ENCODE assay signal across 7 cellular contexts in genomic region chr1:65066766-65067490, GRCh38.
A peak's percentile ranks its signal among the peaks of the same experiment; 100 is the strongest.
DNase-seq lines count a peak whose midpoint lies in the region; ATAC-seq and TF ChIP-seq lines count a peak whose summit lies in the region.

No MANE protein-coding gene starts in this region.

- TF ChIP-seq CTCF in GM12865 (IDR thresholded peaks at IDR 0.05; ENCODE audit: insufficient read depth, low read depth, low read length, missing control alignments), result no peak

- DNase-seq in GM12865 (ENCODE audit: low read depth) (peak; percentile 49), NCI-H526 (lab: John Stamatoyannopoulos, UW) (peak; percentile 70 to 88), lung microvascular endothelial cell (ENCODE audit: low read depth in 2 of 2) (peak; percentile 73 to 87)
- peak; percentile 43 to 67 for DNase-seq in activated CD8-positive, alpha-beta memory T cell treated with anti-CD3 and anti-CD28 coated beads for 1 hour (ENCODE audit: extremely low read depth in 1 of 2, low read depth in 1 of 2)
- peak; percentile 72 for DNase-seq in effector CD4-positive, alpha-beta T cell
- peak; percentile 43 to 65 (median 51) for DNase-seq in stimulated activated CD4-positive, alpha-beta T cell treated with anti-CD3 and anti-CD28 coated beads, TNF-alpha, amount 100 ng/mL, for 24 hours (ENCODE audit: low read depth in 3 of 3)

- peak; percentile 51 for ATAC-seq in HG02798 (IDR thresholded peaks at IDR 0.05; ENCODE audit: poor library complexity, unreplicated experiment)

- H3K4me3 ChIP-seq in GM12865 (ENCODE audit: low read depth, low read length), result peak overlapping the region; percentile 72

Comparison
In these comparisons a context has a peak if more than half of its experiments do, and no peak if none do; other contexts are left out.
1. Peak in every context shown above with its lines: DNase-seq, ATAC-seq and H3K4me3 ChIP-seq.